ENCODE assay signal across 8 cellular contexts in the genomic region with DNA sequence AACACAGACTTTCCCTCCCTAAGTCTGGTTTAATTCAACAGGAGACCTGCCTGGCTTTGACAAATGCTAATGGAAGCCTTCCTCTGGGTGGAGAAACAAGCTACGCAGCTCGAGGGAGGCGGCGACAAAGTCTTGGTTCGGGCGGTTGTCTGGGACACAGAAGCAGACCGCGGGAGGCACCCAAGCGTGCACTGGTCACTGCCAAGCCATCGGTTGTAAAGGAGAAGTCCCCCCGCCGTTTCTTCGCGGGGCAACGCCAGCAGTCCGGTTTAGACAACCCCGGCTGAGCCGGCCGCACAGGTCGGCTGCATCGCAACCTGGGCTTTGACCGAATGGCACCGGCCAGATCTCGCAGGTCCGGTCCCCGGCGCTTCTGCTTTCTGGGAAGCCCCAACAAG. TPM values are rescaled to one million over a fixed set of nuclear protein-coding genes. Genes with fewer than 3 reads are reported as not detected.
DNase-seq lines count a peak whose midpoint lies in the region; ATAC-seq, FAIRE-seq and TF ChIP-seq lines count a peak whose summit lies in the region.

No MANE protein-coding gene starts in this region.

- 0% methylated on average over 8 of the region's 27 CpGs for WGBS in esophagus muscularis mucosa
- 0% methylated on average over 11 of the region's 27 CpGs; no CpG with 5 or more reads in 1 of the 2 donors for WGBS in thyroid gland, 2 donors

- H3K27me3 ChIP-seq in esophagus muscularis mucosa (no peaks in the 10 kb centered on the region), muscle layer of duodenum (ENCODE audit: low read depth, low read length) (no peaks in the 10 kb centered on the region), thyroid gland (no peaks in the 10 kb centered on the region)

- H3K27ac ChIP-seq in esophagus muscularis mucosa (replicated peaks in 1 of 4) (peak overlapping the region; percentile 97 to 99 (median 97)), muscle layer of duodenum (ENCODE audit: low read length) (peak overlapping the region; percentile 59), thyroid gland (peak overlapping the region; percentile 87 to 98 (median 95))

- peak overlapping the region; percentile 90 to 97 (median 94) for H3K4me3 ChIP-seq in esophagus muscularis mucosa
- H3K4me3 ChIP-seq in muscle layer of duodenum (ENCODE audit: low read depth in 1 of 2, low read length in 2 of 2), result peak overlapping the region; percentile 59 to 94
- peak overlapping the region; percentile 79 to 96 (median 88) for H3K4me3 ChIP-seq in thyroid gland (replicated peaks in 1 of 3)

- no peak for FAIRE-seq in HTR-8/SVneo (lab: Jason Lieb, UNC)

- H3K4me1 ChIP-seq in esophagus muscularis mucosa (peaks cover 46 to 55% (median 52%) of the 10 kb centered on the region in 4 donors), muscle layer of duodenum (ENCODE audit: control insufficient read depth in 1 of 2, insufficient read depth in 2 of 2, low read length in 2 of 2) (peaks cover 17 to 44% of the 10 kb centered on the region in 2 donors), thyroid gland (peaks cover 38 to 41% of the 10 kb centered on the region in 2 donors)

- TF ChIP-seq CTCF in esophagus muscularis mucosa (IDR thresholded peaks at IDR 0.05) (no peak), thyroid gland (IDR thresholded peaks at IDR 0.05) (no peak)

- ATAC-seq in GM21367 (IDR thresholded peaks at IDR 0.05; ENCODE audit: unreplicated experiment), result peak; percentile 3

- TF ChIP-seq EP300 in esophagus muscularis mucosa (IDR thresholded peaks at IDR 0.05), result no peak

- DNase-seq in Caki2 (ENCODE audit: low read depth) (peak; percentile 79), HTR-8/SVneo (ENCODE audit: insufficient read length, low spot score) (peak; percentile 32), esophagus muscularis mucosa (ENCODE audit: extremely low spot score) (peak; percentile 92), thyroid gland (peak; percentile 79 to 81), DMS153 (lab: John Stamatoyannopoulos, UW) (no peak)
- peak; percentile 26 for DNase-seq in activated CD4-positive, alpha-beta T cell treated with anti-CD3 and anti-CD28 coated beads, Interleukin-2, amount 50 U/mL, for 1 hour

- H3K9me3 ChIP-seq in esophagus muscularis mucosa (no peaks in the 10 kb centered on the region), muscle layer of duodenum (ENCODE audit: control insufficient read depth in 1 of 2, low read length in 2 of 2) (no peaks in the 10 kb centered on the region), thyroid gland (no peaks in the 10 kb centered on the region)

- no peak for TF ChIP-seq POLR2A in esophagus muscularis mucosa (IDR thresholded peaks at IDR 0.05; ENCODE audit: low read depth)
- peak in 1 of 2 donors; percentile 1 for TF ChIP-seq POLR2A in thyroid gland (IDR thresholded peaks at IDR 0.05)

- intact Hi-C loops in esophagus muscularis mucosa (cut with DNase I), result loop anchor here (5.0 kb wide), 2 partner anchors 44 to 79 kb away; a partner anchor contains a TSS
- intact Hi-C loops in thyroid gland (cut with DNase I), result loop anchor here (2.0 kb wide), 1 partner anchor 108 kb away; no protein-coding TSS in a partner anchor

- peaks cover 36 to 43% (median 42%) of the 10 kb centered on the region in 4 donors for H3K36me3 ChIP-seq in esophagus muscularis mucosa
- peaks cover 20 to 35% of the 10 kb centered on the region in 2 donors for H3K36me3 ChIP-seq in muscle layer of duodenum (ENCODE audit: control insufficient read depth in 1 of 2, insufficient read depth in 2 of 2, low read length in 2 of 2)
- peaks cover 28 to 30% of the 10 kb centered on the region in 2 donors for H3K36me3 ChIP-seq in thyroid gland

- in situ Hi-C loops in Caki2 (cut with HindIII; ENCODE audit: low pct_unique_long_range_greater_than_20kb, low sequenced_read_pairs), result no loop called here

RNA-seq across cellular contexts. Expression of a gene that starts 0.6 kb away (rescaled TPM):
- total RNA-seq in Caki2 (2014; rRNA removed; shearing (Covaris generic); ENCODE audit: low replicate concordance), result 65.2 and 81.2 TPM in 2 replicates
- total RNA-seq in esophagus muscularis mucosa (100 to 1,000 TPM in 2 of 4 donors, 10 to 100 TPM in 2; 81.8 to 111 (median 98.8) TPM), thyroid gland (10 to 100 TPM; 43.1 to 89.2 (median 75.5) TPM)

RNA-seq across cellular contexts. Expression of a gene that starts 0.8 kb away (rescaled TPM):
- total RNA-seq in Caki2 (2014; rRNA removed; shearing (Covaris generic); ENCODE audit: low replicate concordance), result 17.5 and 22.2 TPM in 2 replicates
- total RNA-seq in esophagus muscularis mucosa, result 10 to 100 TPM; 21.0 to 48.2 (median 41.1) TPM
- total RNA-seq in thyroid gland, result 10 to 100 TPM; 27.9 to 40.7 (median 30.5) TPM

RNA-seq across cellular contexts. Expression of a gene that starts 44.1 kb away (rescaled TPM):
- total RNA-seq in Caki2 (2014; rRNA removed; shearing (Covaris generic); ENCODE audit: low replicate concordance), result 20.4 and 24.8 TPM in 2 replicates
- total RNA-seq in esophagus muscularis mucosa, result 10 to 100 TPM; 43.2 to 97.2 (median 77.6) TPM
- total RNA-seq in thyroid gland, result 10 to 100 TPM in 2 of 4 donors, 1 to 10 TPM in 2; 5.9 to 12.1 (median 8.4) TPM

RNA-seq across cellular contexts. Expression of a gene that starts 51.3 kb away (rescaled TPM):
- not detected in 2 replicates for total RNA-seq in Caki2 (2014; rRNA removed; shearing (Covaris generic); ENCODE audit: low replicate concordance)
- not detected for total RNA-seq in esophagus muscularis mucosa
- total RNA-seq in thyroid gland, result not detected

RNA-seq across cellular contexts. Expression of a gene that starts 58.4 kb away (rescaled TPM):
- total RNA-seq in Caki2 (2014; rRNA removed; shearing (Covaris generic); ENCODE audit: low replicate concordance), result 0.78 TPM in 1 of 2 replicates, not detected in the other
- total RNA-seq in esophagus muscularis mucosa (1 to 10 TPM in 1 of 4 donors, not detected in 3; 1.7 TPM), thyroid gland (under 1 TPM in 1 of 4 donors, not detected in 3; 0.54 TPM)
